Comparison of ENCODE assay signal across 32 cellular contexts in the genomic region with DNA sequence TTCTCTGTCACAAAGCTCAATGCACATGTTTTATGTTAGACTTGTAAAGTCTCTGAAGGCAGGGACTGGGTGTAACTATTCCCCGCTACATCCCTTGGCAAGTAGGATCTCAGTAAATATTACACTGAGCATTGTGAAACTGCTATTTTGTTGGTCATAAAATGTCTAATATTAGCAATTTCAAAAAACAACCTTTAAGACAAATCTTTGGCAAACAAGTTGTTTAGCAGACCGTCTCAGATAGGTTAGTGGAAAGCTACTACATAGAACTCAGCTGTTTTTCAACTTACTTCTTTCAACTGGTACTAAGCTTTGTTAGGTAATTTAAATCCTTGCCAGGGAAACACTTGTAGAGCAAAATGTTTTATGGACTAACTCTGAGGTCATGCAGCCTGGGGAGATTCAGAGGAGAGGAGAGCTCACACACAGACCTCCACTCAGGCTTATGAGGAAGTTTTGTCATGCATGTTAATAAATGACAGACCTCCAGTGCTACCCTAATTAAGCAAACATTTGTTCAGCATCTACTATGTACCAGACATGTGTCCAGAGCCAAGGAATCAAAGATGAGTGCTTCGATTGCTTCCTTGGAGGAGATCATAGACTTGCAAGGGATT.
A peak's percentile ranks its signal among the peaks of the same experiment; 100 is the strongest.
DNase-seq lines count a peak whose midpoint lies in the region; ATAC-seq and TF ChIP-seq lines count a peak whose summit lies in the region.
"Had no signal": no experiment of that assay in that cellular context is flagged by ENCODE, and none has a peak within 500 bp of the region (broad histone marks: within the 10 kb centered on the region; RNA-seq: fewer than 3 reads in every experiment).

No MANE protein-coding gene starts in this region.

- CTCF ChIA-PET in Calu3 (lab: Charles Lee): interaction anchor here (0.6 kb wide), 1 partner anchor 24 kb away, joined by 4 read pairs; no protein-coding TSS in a partner anchor

- no peaks in the 10 kb centered on the region for H3K27me3 Mint-ChIP-seq in Calu3 (ENCODE audit: unreplicated experiment)
- H3K27me3 Mint-ChIP-seq in stimulated activated naive B cell treated with anti-CD40 and anti-IgM and Interleukin-4, amounts not matched to agents 10 μg/mL and 1 μg/mL and 100 μg/mL, for 72 hours: peaks cover 0 to 4% of the 10 kb centered on the region in 2 donors
- H3K27me3 Mint-ChIP-seq: B cell; stimulated activated memory B cell treated with anti-CD40 and anti-IgM and Interleukin-4, amounts not matched to agents 10 μg/mL and 1 μg/mL and 100 μg/mL, for 72 hours had no signal

- BruUV-seq in Calu3 (replicated peaks; lab: Mats Ljungman, UMichigan): no TSS peak

- 33% methylated on average over 3 of the region's 3 CpGs for WGBS in body of pancreas, 2 donors
- WGBS in stomach, 5 donors: 50 to 76% (median 64%) methylated on average over 3 of the region's 3 CpGs

- TF ChIP-seq CTCF in Calu3 (IDR thresholded peaks at IDR 0.05; ENCODE audit: unreplicated experiment) (no peak), body of pancreas (IDR thresholded peaks at IDR 0.05) (no peak), stomach (IDR thresholded peaks at IDR 0.05) (no peak)

- intact Hi-C loops in Calu3 (cut with micrococcal nuclease; ENCODE audit: unreplicated experiment) (no loop called here), body of pancreas (cut with DNase I) (no loop called here), stomach (cut with DNase I; ENCODE audit: low total_unique reads) (no loop called here)

- peak; percentile 9 for DNase-seq in Calu3
- DNase-seq in body of pancreas: no peak
- DNase-seq in kidney glomerular epithelial cell (lab: John Stamatoyannopoulos, UW): peak; percentile 2
- DNase-seq in renal cortical epithelial cell (ENCODE audit: low read depth): peak; percentile 89
- no peak for DNase-seq in stomach
- no peak for DNase-seq in OCI-M2 (lab: John Stamatoyannopoulos, UW; ENCODE audit: unreplicated experiment)
- no peak for DNase-seq in stimulated activated naive B cell treated with anti-CD40 and anti-IgM and Interleukin-4, amounts not matched to agents 10 μg/mL and 1 μg/mL and 100 μg/mL, for 72 hours
- no peak for DNase-seq in AG08396 (ENCODE audit: low spot score)
- DNase-seq: activated CD4-positive, alpha-beta T cell treated with anti-CD3 and anti-CD28 coated beads, Interleukin-2, amount 50 U/mL, for 48 hours; activated CD4-positive, CD25-positive, alpha-beta regulatory T cell treated with anti-CD3 and anti-CD28 coated beads, Interleukin-2, amount 50 U/mL, for 72 hours; activated T-cell treated with anti-CD3 and anti-CD28 coated beads, Interleukin-2, amount 50 U/mL, for 48 hours; CD4-positive, alpha-beta memory T cell; cerebellar nuclear complex; foreskin melanocyte; HCEC 1CT; hippocampal formation; immature natural killer cell; Karpas-422; NCI-H1417; NCI-H2029; NCI-H526 treated with DMSO at 0.1 percent for 48 hours; SHP77; stimulated activated CD4-positive, alpha-beta T cell treated with anti-CD3 and anti-CD28 coated beads, Interleukin-15, amount 100 ng/mL, for 24 hours; T-helper 2 cell had no signal

- TF ChIP-seq EP300 in stomach (IDR thresholded peaks at IDR 0.05): no peak

- H3K27ac Mint-ChIP-seq in Calu3 (ENCODE audit: unreplicated experiment): no peak overlapping the region
- no peak overlapping the region for H3K27ac Mint-ChIP-seq in stimulated activated naive B cell treated with anti-CD40 and anti-IgM and Interleukin-4, amounts not matched to agents 10 μg/mL and 1 μg/mL and 100 μg/mL, for 72 hours
- H3K27ac Mint-ChIP-seq: B cell; CD4-positive, alpha-beta memory T cell; immature natural killer cell; mesothelial cell of epicardium; stimulated activated memory B cell treated with anti-CD40 and anti-IgM and Interleukin-4, amounts not matched to agents 10 μg/mL and 1 μg/mL and 100 μg/mL, for 72 hours had no signal

- H3K4me1 Mint-ChIP-seq in Calu3 (ENCODE audit: low read depth, unreplicated experiment): peaks cover 19% of the 10 kb centered on the region
- H3K4me1 Mint-ChIP-seq in stimulated activated naive B cell treated with anti-CD40 and anti-IgM and Interleukin-4, amounts not matched to agents 10 μg/mL and 1 μg/mL and 100 μg/mL, for 72 hours: peaks cover 0 to 2% of the 10 kb centered on the region in 2 donors
- H3K4me1 Mint-ChIP-seq: B cell; CD4-positive, alpha-beta memory T cell; immature natural killer cell; stimulated activated memory B cell treated with anti-CD40 and anti-IgM and Interleukin-4, amounts not matched to agents 10 μg/mL and 1 μg/mL and 100 μg/mL, for 72 hours had no signal

- H3K4me1 ChIP-seq in body of pancreas: no peaks in the 10 kb centered on the region
- H3K4me1 ChIP-seq in stomach: no peaks in the 10 kb centered on the region
- H3K4me1 ChIP-seq: esophagus muscularis mucosa, prostate gland, suprapubic skin had no signal

- H3K36me3 Mint-ChIP-seq in Calu3 (ENCODE audit: insufficient read depth, unreplicated experiment): no peaks in the 10 kb centered on the region
- no peaks in the 10 kb centered on the region for H3K36me3 Mint-ChIP-seq in stimulated activated naive B cell treated with anti-CD40 and anti-IgM and Interleukin-4, amounts not matched to agents 10 μg/mL and 1 μg/mL and 100 μg/mL, for 72 hours
- H3K36me3 Mint-ChIP-seq: CD4-positive, alpha-beta memory T cell; stimulated activated memory B cell treated with anti-CD40 and anti-IgM and Interleukin-4, amounts not matched to agents 10 μg/mL and 1 μg/mL and 100 μg/mL, for 72 hours had no signal

- no peaks in the 10 kb centered on the region for H3K27me3 ChIP-seq in body of pancreas
- no peaks in the 10 kb centered on the region for H3K27me3 ChIP-seq in stomach
- H3K27me3 ChIP-seq: esophagus muscularis mucosa, neutrophil, suprapubic skin had no signal

- peaks cover 3% of the 10 kb centered on the region for H3K9me3 Mint-ChIP-seq in Calu3 (ENCODE audit: low read depth, unreplicated experiment)
- H3K9me3 Mint-ChIP-seq in stimulated activated naive B cell treated with anti-CD40 and anti-IgM and Interleukin-4, amounts not matched to agents 10 μg/mL and 1 μg/mL and 100 μg/mL, for 72 hours: peaks cover 7 to 9% of the 10 kb centered on the region in 2 donors

- no peak overlapping the region for H3K4me3 Mint-ChIP-seq in Calu3 (ENCODE audit: low read depth, unreplicated experiment)
- no peak overlapping the region for H3K4me3 Mint-ChIP-seq in stimulated activated naive B cell treated with anti-CD40 and anti-IgM and Interleukin-4, amounts not matched to agents 10 μg/mL and 1 μg/mL and 100 μg/mL, for 72 hours
- H3K4me3 Mint-ChIP-seq: B cell; CD4-positive, alpha-beta memory T cell; immature natural killer cell; mesothelial cell of epicardium; stimulated activated memory B cell treated with anti-CD40 and anti-IgM and Interleukin-4, amounts not matched to agents 10 μg/mL and 1 μg/mL and 100 μg/mL, for 72 hours had no signal

- H3K4me3 ChIP-seq in body of pancreas: no peak overlapping the region
- H3K4me3 ChIP-seq in stomach: no peak overlapping the region
- H3K4me3 ChIP-seq: esophagus muscularis mucosa, prostate gland, suprapubic skin had no signal

- no peaks in the 10 kb centered on the region for H3K9me3 ChIP-seq in body of pancreas
- H3K9me3 ChIP-seq in stomach: peaks cover 0 to 15% (median 8%) of the 10 kb centered on the region in 4 donors
- H3K9me3 ChIP-seq: neutrophil, prostate gland, suprapubic skin had no signal

- H3K36me3 ChIP-seq in body of pancreas (replicated peaks in 1 of 2; ENCODE audit: insufficient read depth in 1 of 2, low read depth in 2 of 2): no peaks in the 10 kb centered on the region
- H3K36me3 ChIP-seq in stomach: no peaks in the 10 kb centered on the region
- H3K36me3 ChIP-seq: esophagus muscularis mucosa, neutrophil, prostate gland, suprapubic skin had no signal

- peak; percentile 66 for ATAC-seq in body of pancreas
- ATAC-seq in stimulated activated naive B cell treated with anti-CD40 and anti-IgM and Interleukin-4, amounts not matched to agents 10 μg/mL and 1 μg/mL and 100 μg/mL, for 72 hours (replicated peaks): no peak
- ATAC-seq: Panc1 had no signal

- H3K27ac ChIP-seq in body of pancreas (peak overlapping the region in 1 of 4 donors; percentile 7), stomach (no peak overlapping the region)
- H3K27ac ChIP-seq: esophagus muscularis mucosa, neutrophil, prostate gland, suprapubic skin had no signal

- no peak for TF ChIP-seq POLR2A in body of pancreas (IDR thresholded peaks at IDR 0.05)
- no peak for TF ChIP-seq POLR2A in stomach (IDR thresholded peaks at IDR 0.05)

Comparison
In these comparisons a context has a peak if more than half of its experiments do, and no peak if none do; other contexts are left out.
1. DNase-seq: peak in Calu3 (single experiment), kidney glomerular epithelial cell (single experiment) and renal cortical epithelial cell (single experiment); none in body of pancreas (0 of 4), stomach (single experiment), OCI-M2 (single experiment), stimulated activated naive B cell treated with anti-CD40 and anti-IgM and Interleukin-4, amounts not matched to agents 10 μg/mL and 1 μg/mL and 100 μg/mL, for 72 hours (single experiment) and AG08396 (single experiment).